14 cellular contexts compared by ENCODE assay signal in genomic region chr2:110771549-110772382, GRCh38.
A peak's percentile ranks its signal among the peaks of the same experiment; 100 is the strongest.
DNase-seq lines count a peak whose midpoint lies in the region; ATAC-seq lines count a peak whose summit lies in the region.
"Had no signal": no experiment of that assay in that cellular context is flagged by ENCODE, and none has a peak within 500 bp of the region (broad histone marks: within the 10 kb centered on the region; RNA-seq: fewer than 3 reads in every experiment).

No MANE protein-coding gene starts in this region.

- peak; percentile 86 for DNase-seq in NCI-H2107 treated with DMSO at 0.1 percent for 48 hours (lab: John Stamatoyannopoulos, UW; ENCODE audit: unreplicated experiment)
- DNase-seq in NCI-H2107 (lab: John Stamatoyannopoulos, UW), result no peak
- peak; percentile 52 for DNase-seq in DMS53 treated with DMSO at 0.1 percent for 48 hours (lab: John Stamatoyannopoulos, UW; ENCODE audit: unreplicated experiment)
- DNase-seq in NCI-H2196 treated with DMSO at 0.1 percent for 48 hours (lab: John Stamatoyannopoulos, UW; ENCODE audit: unreplicated experiment), result peak; percentile 48
- DNase-seq in iPS DF 4.7 (ENCODE audit: extremely low read depth, low spot score), result peak; percentile 28
- no peak for DNase-seq in NCI-H1694 (lab: John Stamatoyannopoulos, UW)
- DNase-seq in NOMO-1 treated with dmso at 0.1 percent for 144 hours (lab: John Stamatoyannopoulos, UW; ENCODE audit: unreplicated experiment), result no peak
- DNase-seq: activated CD8-positive, alpha-beta memory T cell treated with anti-CD3 and anti-CD28 coated beads for 24 hours; erythroblast; stimulated activated CD4-positive, alpha-beta T cell treated with anti-CD3 and anti-CD28 coated beads, Interleukin-12 subunit alpha, Interleukin-12 subunit beta, amount 100 ng/mL, for 4 hours; stimulated activated naive CD4-positive, alpha-beta T cell treated with Interleukin-2 at 50 U/mL for 16 hours; upper lobe of left lung had no signal

- no peak for ATAC-seq in HG02678 (IDR thresholded peaks at IDR 0.05; ENCODE audit: unreplicated experiment)
- ATAC-seq: left lobe of liver had no signal

Comparison
In these comparisons a context has a peak if more than half of its experiments do, and no peak if none do; other contexts are left out.
1. DNase-seq: peak in NCI-H2107 treated with DMSO at 0.1 percent for 48 hours (single experiment), DMS53 treated with DMSO at 0.1 percent for 48 hours (single experiment), NCI-H2196 treated with DMSO at 0.1 percent for 48 hours (single experiment) and iPS DF 4.7 (single experiment); none in NCI-H2107 (single experiment), NCI-H1694 (single experiment) and NOMO-1 treated with dmso at 0.1 percent for 144 hours (single experiment).